8 cellular contexts compared by ENCODE assay signal in the genomic region with DNA sequence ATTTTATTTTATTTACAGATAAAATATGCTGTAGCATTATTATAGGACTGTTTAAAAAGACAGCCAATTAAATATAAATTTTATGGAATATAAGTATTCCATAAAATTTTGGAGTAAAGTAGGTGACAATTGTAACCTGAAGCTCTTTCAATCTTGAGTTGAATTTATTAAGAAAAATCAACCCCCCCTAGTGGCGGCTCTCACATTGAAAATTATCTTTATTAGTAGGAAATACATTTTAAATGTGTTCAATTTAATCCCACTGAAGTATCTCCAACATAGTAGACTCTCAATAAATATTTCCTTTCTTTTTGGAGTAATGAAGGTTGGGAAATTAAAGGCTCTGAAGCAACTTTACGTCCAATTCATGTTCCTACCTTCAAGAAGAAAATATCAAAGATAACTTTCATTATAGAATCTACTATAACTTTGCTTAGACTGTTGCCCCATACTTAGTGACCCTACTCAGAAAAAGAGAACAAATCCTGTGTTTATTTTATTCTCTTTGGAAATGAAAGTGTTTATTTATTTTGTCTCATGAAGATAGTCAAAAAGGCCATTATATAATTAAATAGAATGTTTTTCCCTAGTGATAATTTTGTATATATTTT. TPM values are rescaled to one million over a fixed set of nuclear protein-coding genes. Genes with fewer than 3 reads are reported as not detected.
A peak's percentile ranks its signal among the peaks of the same experiment; 100 is the strongest.
DNase-seq lines count a peak whose midpoint lies in the region; ATAC-seq and TF ChIP-seq lines count a peak whose summit lies in the region.

No MANE protein-coding gene starts in this region.

- TF ChIP-seq CTCF in WTC11 (IDR thresholded peaks at IDR 0.05): peak; percentile 53
- peak; percentile 81 for TF ChIP-seq CTCF in neural crest cell (conservative IDR thresholded peaks at IDR 0.05)

- H3K4me1 Mint-ChIP-seq in WTC11 (peaks cover 43% of the 10 kb centered on the region), neural crest cell (peaks cover 24% of the 10 kb centered on the region)

- DNase-seq in DMS153 treated with DMSO at 0.1 percent for 48 hours (lab: John Stamatoyannopoulos, UW; ENCODE audit: unreplicated experiment) (peak; percentile 37), LHCN-M2 (ENCODE audit: low read depth) (peak; percentile 59), WTC11 (ENCODE audit: low spot score) (no peak), neural crest cell (ENCODE audit: low read depth, low spot score) (peak; percentile 39), ecto neural progenitor cell (ENCODE audit: low spot score) (no peak), germinal center (ENCODE audit: low spot score) (no peak)

- H3K4me3 Mint-ChIP-seq in WTC11: no peak overlapping the region
- H3K4me3 Mint-ChIP-seq in neural crest cell: no peak overlapping the region

- H3K36me3 Mint-ChIP-seq in WTC11 (peaks cover 3% of the 10 kb centered on the region), neural crest cell (ENCODE audit: low read depth) (peaks cover 7% of the 10 kb centered on the region)

- ATAC-seq in WTC11 (no peak), GM21619 (IDR thresholded peaks at IDR 0.05; ENCODE audit: unreplicated experiment) (no peak)

- no peaks in the 10 kb centered on the region for H3K9me3 ChIP-seq in endocrine pancreas (ENCODE audit: control insufficient read depth, low read length)

- peaks cover 22% of the 10 kb centered on the region for H3K4me1 ChIP-seq in endocrine pancreas (ENCODE audit: control insufficient read depth, insufficient read depth, low read length)

- no peak overlapping the region for H3K27ac Mint-ChIP-seq in WTC11
- no peak overlapping the region for H3K27ac Mint-ChIP-seq in neural crest cell (ENCODE audit: unreplicated experiment)

- H3K27me3 Mint-ChIP-seq in WTC11 (ENCODE audit: low read depth) (peaks cover 11% of the 10 kb centered on the region; the same call in 1 of the 2 replicates), neural crest cell (ENCODE audit: low read depth) (peaks cover 34% of the 10 kb centered on the region)

- CTCF ChIA-PET in WTC11 (lab: Charles Lee): interaction anchor here (0.5 to 2.7 kb wide), 15 partner anchors 9 to 345 kb away, joined by 3 to 25 read pairs (median 4); no protein-coding TSS in a partner anchor

- POLR2A ChIA-PET in WTC11 (lab: Charles Lee): no interaction called here

- H3K9me3 Mint-ChIP-seq in WTC11 (peaks cover 11% of the 10 kb centered on the region), neural crest cell (peaks cover 7% of the 10 kb centered on the region)

- no peaks in the 10 kb centered on the region for H3K27me3 ChIP-seq in endocrine pancreas (ENCODE audit: control insufficient read depth, insufficient read depth, low read length)

- no peak overlapping the region for H3K9ac ChIP-seq in endocrine pancreas (ENCODE audit: control insufficient read depth, insufficient read depth, low read length)

- H3K36me3 ChIP-seq in endocrine pancreas (ENCODE audit: control insufficient read depth, insufficient read depth, low read length): no peaks in the 10 kb centered on the region

- peak overlapping the region; percentile 96 for H3K4me3 ChIP-seq in endocrine pancreas (ENCODE audit: control insufficient read depth, insufficient read depth, low read length)

TF ChIP-seq in WTC11, 78 proteins besides CTCF, POLR2A, EP300 and RAD21 (continues in another document):
- TF ChIP-seq ZNF281 (CRISPR knock-in tag; IDR thresholded peaks at IDR 0.05) (no peak), CREM (CRISPR knock-in tag; IDR thresholded peaks at IDR 0.05) (no peak), TCF7 (CRISPR knock-in tag; IDR thresholded peaks at IDR 0.05; ENCODE audit: low read depth) (no peak), NR2C2 (CRISPR knock-in tag; IDR thresholded peaks at IDR 0.05) (no peak), GRHL2 (CRISPR knock-in tag; IDR thresholded peaks at IDR 0.05; ENCODE audit: insufficient replicate concordance, severe bottlenecking) (no peak), ZNF121 (CRISPR knock-in tag; IDR thresholded peaks at IDR 0.05) (no peak), ZNF671 (CRISPR knock-in tag; IDR thresholded peaks at IDR 0.05) (no peak), ZNF219 (CRISPR knock-in tag; IDR thresholded peaks at IDR 0.05; ENCODE audit: borderline replicate concordance) (no peak), ATF1 (CRISPR knock-in tag; IDR thresholded peaks at IDR 0.05) (no peak)
- TF ChIP-seq, protein P1, sequence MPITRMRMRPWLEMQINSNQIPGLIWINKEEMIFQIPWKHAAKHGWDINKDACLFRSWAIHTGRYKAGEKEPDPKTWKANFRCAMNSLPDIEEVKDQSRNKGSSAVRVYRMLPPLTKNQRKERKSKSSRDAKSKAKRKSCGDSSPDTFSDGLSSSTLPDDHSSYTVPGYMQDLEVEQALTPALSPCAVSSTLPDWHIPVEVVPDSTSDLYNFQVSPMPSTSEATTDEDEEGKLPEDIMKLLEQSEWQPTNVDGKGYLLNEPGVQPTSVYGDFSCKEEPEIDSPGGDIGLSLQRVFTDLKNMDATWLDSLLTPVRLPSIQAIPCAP (CRISPR knock-in tag; IDR thresholded peaks at IDR 0.05): no peak
- TF ChIP-seq, protein P2, sequence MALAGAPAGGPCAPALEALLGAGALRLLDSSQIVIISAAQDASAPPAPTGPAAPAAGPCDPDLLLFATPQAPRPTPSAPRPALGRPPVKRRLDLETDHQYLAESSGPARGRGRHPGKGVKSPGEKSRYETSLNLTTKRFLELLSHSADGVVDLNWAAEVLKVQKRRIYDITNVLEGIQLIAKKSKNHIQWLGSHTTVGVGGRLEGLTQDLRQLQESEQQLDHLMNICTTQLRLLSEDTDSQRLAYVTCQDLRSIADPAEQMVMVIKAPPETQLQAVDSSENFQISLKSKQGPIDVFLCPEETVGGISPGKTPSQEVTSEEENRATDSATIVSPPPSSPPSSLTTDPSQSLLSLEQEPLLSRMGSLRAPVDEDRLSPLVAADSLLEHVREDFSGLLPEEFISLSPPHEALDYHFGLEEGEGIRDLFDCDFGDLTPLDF (CRISPR knock-in tag; IDR thresholded peaks at IDR 0.05): no peak
- TF ChIP-seq, protein P3, sequence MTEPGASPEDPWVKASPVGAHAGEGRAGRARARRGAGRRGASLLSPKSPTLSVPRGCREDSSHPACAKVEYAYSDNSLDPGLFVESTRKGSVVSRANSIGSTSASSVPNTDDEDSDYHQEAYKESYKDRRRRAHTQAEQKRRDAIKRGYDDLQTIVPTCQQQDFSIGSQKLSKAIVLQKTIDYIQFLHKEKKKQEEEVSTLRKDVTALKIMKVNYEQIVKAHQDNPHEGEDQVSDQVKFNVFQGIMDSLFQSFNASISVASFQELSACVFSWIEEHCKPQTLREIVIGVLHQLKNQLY (CRISPR knock-in tag; IDR thresholded peaks at IDR 0.05): no peak
- TF ChIP-seq, protein P4, sequence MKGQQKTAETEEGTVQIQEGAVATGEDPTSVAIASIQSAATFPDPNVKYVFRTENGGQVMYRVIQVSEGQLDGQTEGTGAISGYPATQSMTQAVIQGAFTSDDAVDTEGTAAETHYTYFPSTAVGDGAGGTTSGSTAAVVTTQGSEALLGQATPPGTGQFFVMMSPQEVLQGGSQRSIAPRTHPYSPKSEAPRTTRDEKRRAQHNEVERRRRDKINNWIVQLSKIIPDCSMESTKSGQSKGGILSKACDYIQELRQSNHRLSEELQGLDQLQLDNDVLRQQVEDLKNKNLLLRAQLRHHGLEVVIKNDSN (CRISPR knock-in tag; IDR thresholded peaks at IDR 0.05): no peak
- TF ChIP-seq, protein P5, sequence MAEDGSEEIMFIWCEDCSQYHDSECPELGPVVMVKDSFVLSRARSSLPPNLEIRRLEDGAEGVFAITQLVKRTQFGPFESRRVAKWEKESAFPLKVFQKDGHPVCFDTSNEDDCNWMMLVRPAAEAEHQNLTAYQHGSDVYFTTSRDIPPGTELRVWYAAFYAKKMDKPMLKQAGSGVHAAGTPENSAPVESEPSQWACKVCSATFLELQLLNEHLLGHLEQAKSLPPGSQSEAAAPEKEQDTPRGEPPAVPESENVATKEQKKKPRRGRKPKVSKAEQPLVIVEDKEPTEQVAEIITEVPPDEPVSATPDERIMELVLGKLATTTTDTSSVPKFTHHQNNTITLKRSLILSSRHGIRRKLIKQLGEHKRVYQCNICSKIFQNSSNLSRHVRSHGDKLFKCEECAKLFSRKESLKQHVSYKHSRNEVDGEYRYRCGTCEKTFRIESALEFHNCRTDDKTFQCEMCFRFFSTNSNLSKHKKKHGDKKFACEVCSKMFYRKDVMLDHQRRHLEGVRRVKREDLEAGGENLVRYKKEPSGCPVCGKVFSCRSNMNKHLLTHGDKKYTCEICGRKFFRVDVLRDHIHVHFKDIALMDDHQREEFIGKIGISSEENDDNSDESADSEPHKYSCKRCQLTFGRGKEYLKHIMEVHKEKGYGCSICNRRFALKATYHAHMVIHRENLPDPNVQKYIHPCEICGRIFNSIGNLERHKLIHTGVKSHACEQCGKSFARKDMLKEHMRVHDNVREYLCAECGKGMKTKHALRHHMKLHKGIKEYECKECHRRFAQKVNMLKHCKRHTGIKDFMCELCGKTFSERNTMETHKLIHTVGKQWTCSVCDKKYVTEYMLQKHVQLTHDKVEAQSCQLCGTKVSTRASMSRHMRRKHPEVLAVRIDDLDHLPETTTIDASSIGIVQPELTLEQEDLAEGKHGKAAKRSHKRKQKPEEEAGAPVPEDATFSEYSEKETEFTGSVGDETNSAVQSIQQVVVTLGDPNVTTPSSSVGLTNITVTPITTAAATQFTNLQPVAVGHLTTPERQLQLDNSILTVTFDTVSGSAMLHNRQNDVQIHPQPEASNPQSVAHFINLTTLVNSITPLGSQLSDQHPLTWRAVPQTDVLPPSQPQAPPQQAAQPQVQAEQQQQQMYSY (CRISPR knock-in tag; IDR thresholded peaks at IDR 0.05): no peak

RNA-seq across cellular contexts. Expression of gene AHR, which starts 3.1 kb away (rescaled TPM):
- total RNA-seq in LHCN-M2 (2014; rRNA removed) (91.3 and 93.2 TPM in 2 replicates), WTC11 (2021) (5.8 to 9.8 TPM (median 7.1 TPM) in 3 replicates), neural crest cell (12.1 and 13.0 TPM in 2 replicates)
- 16.9 TPM for polyA plus RNA-seq in LHCN-M2 (2012)

Comparison
In these comparisons a context has a peak if more than half of its experiments do, and no peak if none do; other contexts are left out.
1. DNase-seq: peak in DMS153 treated with DMSO at 0.1 percent for 48 hours (single experiment), LHCN-M2 (single experiment) and neural crest cell (single experiment); none in WTC11 (single experiment), ecto neural progenitor cell (single experiment) and germinal center (single experiment).